ENCODE assay signal across 8 cellular contexts in genomic region chr10:63133787-63134557, GRCh38. TPM values are rescaled to one million over a fixed set of nuclear protein-coding genes. Genes with fewer than 3 reads are reported as not detected.
A peak's percentile ranks its signal among the peaks of the same experiment; 100 is the strongest.
DNase-seq lines count a peak whose midpoint lies in the region; ATAC-seq and TF ChIP-seq lines count a peak whose summit lies in the region.

No MANE protein-coding gene starts in this region.

- H3K36me3 ChIP-seq in BE2C, result no peaks in the 10 kb centered on the region
- H3K36me3 ChIP-seq in adipocyte (ENCODE audit: control insufficient read depth, insufficient read depth, low read length, severe bottlenecking), result no peaks in the 10 kb centered on the region

- no peak for TF ChIP-seq CTCF in BE2C (IDR thresholded peaks at IDR 0.05; ENCODE audit: low read depth, low read length)

- no peaks in the 10 kb centered on the region for H3K4me1 ChIP-seq in BE2C
- peaks cover 42% of the 10 kb centered on the region for H3K4me1 ChIP-seq in adipocyte (ENCODE audit: control insufficient read depth, insufficient read depth, low read length)

- H3K27ac Mint-ChIP-seq in stimulated activated effector memory CD8-positive, alpha-beta T cell treated with anti-CD3 and anti-CD28 coated beads, Interleukin-12 subunit alpha, Interleukin-12 subunit beta, amount 100 ng/mL, for 72 hours, result peak overlapping the region; percentile 93

- H3K4me1 Mint-ChIP-seq in stimulated activated effector memory CD8-positive, alpha-beta T cell treated with anti-CD3 and anti-CD28 coated beads, Interleukin-12 subunit alpha, Interleukin-12 subunit beta, amount 100 ng/mL, for 72 hours, result peaks cover 28% of the 10 kb centered on the region

- DNase-seq in BE2C (no peak), adipocyte (ENCODE audit: low read depth) (peak; percentile 56), DMS79 (lab: John Stamatoyannopoulos, UW) (no peak)
- no peak for DNase-seq in stimulated activated effector memory CD8-positive, alpha-beta T cell treated with anti-CD3 and anti-CD28 coated beads, Interleukin-12 subunit alpha, Interleukin-12 subunit beta, amount 100 ng/mL, for 72 hours (ENCODE audit: low spot score in 2 of 2)

- ATAC-seq in HG03558 (IDR thresholded peaks at IDR 0.05; ENCODE audit: extremely low read depth, unreplicated experiment), result peak; percentile 20
- ATAC-seq in stimulated activated effector memory CD8-positive, alpha-beta T cell treated with anti-CD3 and anti-CD28 coated beads, Interleukin-12 subunit alpha, Interleukin-12 subunit beta, amount 100 ng/mL, for 72 hours, result peak; percentile 79
- ATAC-seq in GM21737 (IDR thresholded peaks at IDR 0.05; ENCODE audit: unreplicated experiment), result no peak
- ATAC-seq in HG02973 (IDR thresholded peaks at IDR 0.05; ENCODE audit: unreplicated experiment), result no peak

- peak overlapping the region; percentile 82 for H3K4me3 Mint-ChIP-seq in stimulated activated effector memory CD8-positive, alpha-beta T cell treated with anti-CD3 and anti-CD28 coated beads, Interleukin-12 subunit alpha, Interleukin-12 subunit beta, amount 100 ng/mL, for 72 hours

- H3K9me3 ChIP-seq in BE2C, result no peaks in the 10 kb centered on the region
- no peaks in the 10 kb centered on the region for H3K9me3 ChIP-seq in adipocyte (ENCODE audit: control insufficient read depth, low read length)

- H3K36me3 Mint-ChIP-seq in stimulated activated effector memory CD8-positive, alpha-beta T cell treated with anti-CD3 and anti-CD28 coated beads, Interleukin-12 subunit alpha, Interleukin-12 subunit beta, amount 100 ng/mL, for 72 hours, result peaks cover 38% of the 10 kb centered on the region

- peak overlapping the region; percentile 100 for H3K9ac ChIP-seq in adipocyte (ENCODE audit: low read length)

- no peaks in the 10 kb centered on the region for H3K27me3 ChIP-seq in BE2C
- no peaks in the 10 kb centered on the region for H3K27me3 ChIP-seq in adipocyte (replicated peaks; ENCODE audit: control insufficient read depth, insufficient read depth, low read length)

- peaks cover 4% of the 10 kb centered on the region for H3K9me3 Mint-ChIP-seq in stimulated activated effector memory CD8-positive, alpha-beta T cell treated with anti-CD3 and anti-CD28 coated beads, Interleukin-12 subunit alpha, Interleukin-12 subunit beta, amount 100 ng/mL, for 72 hours

- H3K4me3 ChIP-seq in BE2C (ENCODE audit: low read depth, low read length) (peak overlapping the region; percentile 88), adipocyte (ENCODE audit: low read length) (peak overlapping the region; percentile 99), iPS-11a (ENCODE audit: low read depth, low read length) (peak overlapping the region; percentile 87)

RNA-seq across cellular contexts. Expression of gene NRBF2, which starts 0.8 kb away (rescaled TPM):
- polyA plus RNA-seq in BE2C (2012; ENCODE audit: insufficient read depth, insufficient read length, low read depth), result 20.7 TPM

Comparison
In these comparisons a context has a peak if more than half of its experiments do, and no peak if none do; other contexts are left out.
1. ATAC-seq: peak in HG03558 (single experiment) and stimulated activated effector memory CD8-positive, alpha-beta T cell treated with anti-CD3 and anti-CD28 coated beads, Interleukin-12 subunit alpha, Interleukin-12 subunit beta, amount 100 ng/mL, for 72 hours (single experiment); none in GM21737 (single experiment) and HG02973 (single experiment).
2. Peak in every context shown above with its lines, with median percentiles within 50 percentile points of each other: H3K4me3 ChIP-seq.